ENCODE assay signal across 1 cellular context in the genomic region with DNA sequence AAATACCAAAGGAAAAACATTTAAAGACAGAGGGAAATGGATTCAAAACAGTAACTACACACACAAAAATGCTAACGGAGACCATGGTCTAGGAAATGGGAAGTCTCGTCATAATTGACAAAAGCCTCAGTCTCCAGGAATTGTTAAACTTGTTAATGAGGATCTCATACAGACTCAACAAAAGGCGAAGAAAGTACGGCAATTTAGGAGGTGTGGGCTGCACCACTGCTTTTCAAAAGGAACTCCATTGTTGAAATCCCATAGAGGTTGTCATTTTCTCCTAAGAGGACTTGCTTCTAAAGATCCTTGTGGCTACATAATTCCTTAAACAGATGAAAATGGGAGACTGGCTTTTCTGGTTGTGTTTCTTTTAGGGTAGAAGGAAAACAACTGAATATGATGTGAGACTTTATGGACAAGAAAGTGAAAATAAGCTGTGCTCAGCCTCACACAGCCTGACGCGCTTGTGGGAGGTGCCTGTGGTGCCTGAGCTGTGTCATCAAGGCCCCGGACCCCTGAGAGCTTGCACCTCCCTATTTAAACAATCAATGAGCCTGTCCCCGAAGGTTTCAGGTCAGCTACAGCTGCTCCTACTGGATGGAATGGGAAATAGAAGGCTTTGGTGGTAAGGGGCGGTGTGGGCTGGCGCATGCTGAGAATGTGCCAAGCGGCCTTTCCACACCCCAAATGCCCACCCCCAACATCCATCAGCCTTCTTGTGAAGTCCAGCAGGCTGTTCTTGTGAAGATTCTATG.
TF ChIP-seq lines count a peak whose summit lies in the region.

No MANE protein-coding gene starts in this region.

TF ChIP-seq in H1, 55 proteins besides CTCF, POLR2A, EP300 and RAD21:
- no peak for TF ChIP-seq SIX5 (IDR thresholded peaks at IDR 0.05; ENCODE audit: low read depth, low read length)
- no peak for TF ChIP-seq KDM4A (IDR thresholded peaks at IDR 0.05; ENCODE audit: low read depth, low read length, severe bottlenecking)
- no peak for TF ChIP-seq BRCA1 (IDR thresholded peaks at IDR 0.05; ENCODE audit: low read depth, low read length)
- no peak for TF ChIP-seq CBX8 (IDR thresholded peaks at IDR 0.05; ENCODE audit: borderline replicate concordance, low read depth, low read length)
- TF ChIP-seq CREB1 (IDR thresholded peaks at IDR 0.05): 0 out of 2 replicates have a peak, but pooled peaks have one; percentile 27
- TF ChIP-seq POLR2AphosphoS5 (IDR thresholded peaks at IDR 0.05; ENCODE audit: low read depth, low read length): no peak; the same call in 1 of the 2 replicates
- no peak for TF ChIP-seq CHD1 (IDR thresholded peaks at IDR 0.05; ENCODE audit: low read depth, low read length)
- no peak for TF ChIP-seq EGR1 (IDR thresholded peaks at IDR 0.05; ENCODE audit: borderline replicate concordance, low read depth, low read length)
- TF ChIP-seq ATF2 (IDR thresholded peaks at IDR 0.05; ENCODE audit: low read length): no peak
- no peak for TF ChIP-seq HDAC2 (IDR thresholded peaks at IDR 0.05; ENCODE audit: borderline replicate concordance in 1 of 2, low read depth in 2 of 2, low read length in 2 of 2)
- TF ChIP-seq JUND (IDR thresholded peaks at IDR 0.05; ENCODE audit: low read length): no peak
- TF ChIP-seq KDM5A (IDR thresholded peaks at IDR 0.05; ENCODE audit: low read length): no peak
- TF ChIP-seq ATF3 (IDR thresholded peaks at IDR 0.05; ENCODE audit: insufficient read depth, low read depth, low read length): no peak
- TF ChIP-seq SP1 (IDR thresholded peaks at IDR 0.05; ENCODE audit: low read depth, low read length): 0 out of 2 replicates have a peak, but pooled peaks have one; percentile 39
- TF ChIP-seq, protein P1, sequence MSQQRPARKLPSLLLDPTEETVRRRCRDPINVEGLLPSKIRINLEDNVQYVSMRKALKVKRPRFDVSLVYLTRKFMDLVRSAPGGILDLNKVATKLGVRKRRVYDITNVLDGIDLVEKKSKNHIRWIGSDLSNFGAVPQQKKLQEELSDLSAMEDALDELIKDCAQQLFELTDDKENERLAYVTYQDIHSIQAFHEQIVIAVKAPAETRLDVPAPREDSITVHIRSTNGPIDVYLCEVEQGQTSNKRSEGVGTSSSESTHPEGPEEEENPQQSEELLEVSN (IDR thresholded peaks at IDR 0.05): 0 out of 2 replicates have a peak, but pooled peaks have one; percentile 43
- TF ChIP-seq JUN (IDR thresholded peaks at IDR 0.05; ENCODE audit: low read depth, low read length): no peak
- TF ChIP-seq CEBPB (IDR thresholded peaks at IDR 0.05; ENCODE audit: low read depth, low read length): no peak
- no peak for TF ChIP-seq POU5F1 (IDR thresholded peaks at IDR 0.05; ENCODE audit: low read depth, low read length)
- TF ChIP-seq TCF12 (IDR thresholded peaks at IDR 0.05; ENCODE audit: low read depth, low read length): no peak
- TF ChIP-seq CHD2 (IDR thresholded peaks at IDR 0.05; ENCODE audit: low read length): no peak
- TF ChIP-seq NRF1 (IDR thresholded peaks at IDR 0.05; ENCODE audit: low read depth, low read length): no peak
- 0 out of 2 replicates have a peak, but pooled peaks have one; percentile 58 for TF ChIP-seq YY1 (IDR thresholded peaks at IDR 0.05; ENCODE audit: low read depth, low read length)
- no peak for TF ChIP-seq TAF1 (IDR thresholded peaks at IDR 0.05; ENCODE audit: low read depth, low read length)
- no peak for TF ChIP-seq SAP30 (IDR thresholded peaks at IDR 0.05; ENCODE audit: insufficient read depth, insufficient replicate concordance, low read length)
- TF ChIP-seq SRF (IDR thresholded peaks at IDR 0.05; ENCODE audit: low read depth, low read length): no peak
- no peak for TF ChIP-seq TAF7 (optimal IDR thresholded peaks at IDR 0.05; ENCODE audit: borderline replicate concordance, low read depth, low read length)
- no peak for TF ChIP-seq BCL11A (IDR thresholded peaks at IDR 0.05; ENCODE audit: low read depth in 2 of 2, low read length in 2 of 2)
- TF ChIP-seq FOSL1 (IDR thresholded peaks at IDR 0.05; ENCODE audit: insufficient read depth, low read depth, low read length): no peak
- TF ChIP-seq CBX5 (IDR thresholded peaks at IDR 0.05; ENCODE audit: low read depth, low read length): no peak
- no peak for TF ChIP-seq SIRT6 (IDR thresholded peaks at IDR 0.05; ENCODE audit: low read length)
- TF ChIP-seq SP2 (IDR thresholded peaks at IDR 0.05; ENCODE audit: low read length): no peak
- TF ChIP-seq NANOG (IDR thresholded peaks at IDR 0.05; ENCODE audit: insufficient read depth, low read depth, low read length, poor library complexity, severe bottlenecking): no peak
- TF ChIP-seq RNF2 (IDR thresholded peaks at IDR 0.05; ENCODE audit: borderline replicate concordance, low read depth, low read length, missing control alignments, poor library complexity, severe bottlenecking): no peak
- no peak for TF ChIP-seq RXRA (IDR thresholded peaks at IDR 0.05; ENCODE audit: insufficient read depth, low read depth, low read length)
- no peak for TF ChIP-seq TBP (IDR thresholded peaks at IDR 0.05; ENCODE audit: low read depth, low read length)
- TF ChIP-seq RFX5 (IDR thresholded peaks at IDR 0.05; ENCODE audit: borderline replicate concordance, low read depth, low read length): no peak
- TF ChIP-seq KDM1A (IDR thresholded peaks at IDR 0.05; ENCODE audit: borderline replicate concordance, low read length): no peak
- TF ChIP-seq TEAD4 (IDR thresholded peaks at IDR 0.05; ENCODE audit: low read depth, low read length): peak; percentile 97
- TF ChIP-seq, protein P2, sequence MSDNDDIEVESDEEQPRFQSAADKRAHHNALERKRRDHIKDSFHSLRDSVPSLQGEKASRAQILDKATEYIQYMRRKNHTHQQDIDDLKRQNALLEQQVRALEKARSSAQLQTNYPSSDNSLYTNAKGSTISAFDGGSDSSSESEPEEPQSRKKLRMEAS (IDR thresholded peaks at IDR 0.05): peak; percentile 49; the same call in 1 of the 2 replicates
- TF ChIP-seq CHD7 (IDR thresholded peaks at IDR 0.05; ENCODE audit: insufficient replicate concordance, low read length): no peak
- TF ChIP-seq SUZ12 (IDR thresholded peaks at IDR 0.05; ENCODE audit: low read length): no peak
- no peak for TF ChIP-seq ASH2L (IDR thresholded peaks at IDR 0.05; ENCODE audit: low read length)
- TF ChIP-seq MAFK (IDR thresholded peaks at IDR 0.05; ENCODE audit: low read depth, low read length): no peak
- TF ChIP-seq RBBP5 (IDR thresholded peaks at IDR 0.05; ENCODE audit: borderline replicate concordance, low read depth, low read length): no peak
- no peak for TF ChIP-seq GTF2F1 (IDR thresholded peaks at IDR 0.05; ENCODE audit: borderline replicate concordance, low read depth, low read length)
- no peak for TF ChIP-seq EZH2 (IDR thresholded peaks at IDR 0.05; ENCODE audit: low read depth, low read length, severe bottlenecking)
- TF ChIP-seq PHF8 (conservative IDR thresholded peaks at IDR 0.05; ENCODE audit: low read depth, low read length): no peak
- no peak for TF ChIP-seq SP4 (IDR thresholded peaks at IDR 0.05; ENCODE audit: low read length)
